ENCODE assay signal across 24 cellular contexts in the genomic region with DNA sequence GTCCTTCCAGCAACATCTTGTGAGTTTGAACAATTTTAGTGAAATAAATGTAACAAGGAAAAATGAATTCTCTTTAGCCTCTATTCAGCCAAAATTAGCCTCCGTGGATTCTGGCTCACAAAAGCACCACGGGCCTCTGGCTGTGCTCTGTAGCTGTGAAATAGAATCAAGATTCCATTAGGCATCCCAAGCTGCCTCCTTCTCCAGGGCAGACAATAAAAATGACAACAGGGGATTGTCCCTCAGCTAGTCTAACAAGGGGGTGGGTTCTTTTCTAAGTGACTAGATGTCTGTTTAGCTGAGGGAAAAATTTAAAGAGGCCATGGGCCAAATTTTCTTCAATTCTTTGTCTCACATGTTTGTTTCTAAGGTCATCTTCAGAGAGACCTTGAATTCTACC.
"Had no signal": no experiment of that assay in that cellular context is flagged by ENCODE, and none has a peak within 500 bp of the region (broad histone marks: within the 10 kb centered on the region; RNA-seq: fewer than 3 reads in every experiment).

No MANE protein-coding gene starts in this region.

- H3K27ac ChIP-seq: coronary artery, epithelial cell of prostate, esophagus muscularis mucosa, gastrocnemius medialis, left lung, lower lobe of right lung, neutrophil, psoas muscle, sigmoid colon, skin epidermis, testis, tibial nerve, upper lobe of right lung, vagina had no signal

- H3K27ac Mint-ChIP-seq: immature natural killer cell; memory B cell; mesothelial cell of epicardium; natural killer cell; stimulated activated naive B cell treated with anti-CD40 and anti-IgM and Interleukin-4, amounts not matched to agents 10 μg/mL and 1 μg/mL and 100 μg/mL, for 72 hours; stimulated activated naive CD8-positive, alpha-beta T cell treated with anti-CD3 and anti-CD28 coated beads, Interleukin-15, amount 100 ng/mL, for 72 hours had no signal

- H3K4me1 Mint-ChIP-seq: immature natural killer cell; memory B cell; mesothelial cell of epicardium; natural killer cell; stimulated activated naive B cell treated with anti-CD40 and anti-IgM and Interleukin-4, amounts not matched to agents 10 μg/mL and 1 μg/mL and 100 μg/mL, for 72 hours; stimulated activated naive CD8-positive, alpha-beta T cell treated with anti-CD3 and anti-CD28 coated beads, Interleukin-15, amount 100 ng/mL, for 72 hours had no signal

- H3K36me3 ChIP-seq: esophagus muscularis mucosa, gastrocnemius medialis, left lung, lower lobe of right lung, neutrophil, sigmoid colon, tibial nerve, upper lobe of right lung, vagina had no signal

- H3K27me3 Mint-ChIP-seq: memory B cell; stimulated activated naive B cell treated with anti-CD40 and anti-IgM and Interleukin-4, amounts not matched to agents 10 μg/mL and 1 μg/mL and 100 μg/mL, for 72 hours; stimulated activated naive CD8-positive, alpha-beta T cell treated with anti-CD3 and anti-CD28 coated beads, Interleukin-15, amount 100 ng/mL, for 72 hours had no signal

- H3K4me3 ChIP-seq: coronary artery, esophagus muscularis mucosa, gastrocnemius medialis, left lung, lower lobe of right lung, psoas muscle, sigmoid colon, skin epidermis, testis, tibial nerve, upper lobe of right lung, vagina had no signal

- H3K27me3 ChIP-seq: esophagus muscularis mucosa, gastrocnemius medialis, left lung, neutrophil, sigmoid colon, testis, tibial nerve, upper lobe of right lung, vagina had no signal

- H3K4me1 ChIP-seq: esophagus muscularis mucosa, gastrocnemius medialis, left lung, lower lobe of right lung, psoas muscle, sigmoid colon, testis, tibial nerve, upper lobe of right lung, vagina had no signal

- H3K36me3 Mint-ChIP-seq: immature natural killer cell; memory B cell; mesothelial cell of epicardium; natural killer cell; stimulated activated naive B cell treated with anti-CD40 and anti-IgM and Interleukin-4, amounts not matched to agents 10 μg/mL and 1 μg/mL and 100 μg/mL, for 72 hours had no signal

- H3K9me3 ChIP-seq: esophagus muscularis mucosa, gastrocnemius medialis, left lung, lower lobe of right lung, neutrophil, psoas muscle, sigmoid colon, testis, tibial nerve, upper lobe of right lung, vagina had no signal

- DNase-seq: effector memory CD4-positive, alpha-beta T cell; gastrocnemius medialis; glutamatergic neuron; immature natural killer cell; left lung; lower lobe of right lung; natural killer cell; psoas muscle; sigmoid colon; stimulated activated CD4-positive, alpha-beta T cell treated with anti-CD3 and anti-CD28 coated beads, Interleukin-2, amount 100 ng/mL, for 24 hours; stimulated activated CD4-positive, alpha-beta T cell treated with anti-CD3 and anti-CD28 coated beads, Interleukin-4, amount 100 ng/mL, for 4 hours; stimulated activated naive B cell treated with anti-CD40 and anti-IgM and Interleukin-4, amounts not matched to agents 10 μg/mL and 1 μg/mL and 100 μg/mL, for 72 hours; stimulated activated naive CD8-positive, alpha-beta T cell treated with anti-CD3 and anti-CD28 coated beads, Interleukin-15, amount 100 ng/mL, for 72 hours; testis; upper lobe of right lung had no signal

- ATAC-seq: gastrocnemius medialis; left lung; lower lobe of right lung; natural killer cell; psoas muscle; stimulated activated naive B cell treated with anti-CD40 and anti-IgM and Interleukin-4, amounts not matched to agents 10 μg/mL and 1 μg/mL and 100 μg/mL, for 72 hours; stimulated activated naive CD8-positive, alpha-beta T cell treated with anti-CD3 and anti-CD28 coated beads, Interleukin-15, amount 100 ng/mL, for 72 hours; upper lobe of right lung had no signal

- H3K4me3 Mint-ChIP-seq: immature natural killer cell; memory B cell; mesothelial cell of epicardium; natural killer cell; stimulated activated naive B cell treated with anti-CD40 and anti-IgM and Interleukin-4, amounts not matched to agents 10 μg/mL and 1 μg/mL and 100 μg/mL, for 72 hours; stimulated activated naive CD8-positive, alpha-beta T cell treated with anti-CD3 and anti-CD28 coated beads, Interleukin-15, amount 100 ng/mL, for 72 hours had no signal

- H3K9me3 Mint-ChIP-seq: memory B cell; mesothelial cell of epicardium; stimulated activated naive B cell treated with anti-CD40 and anti-IgM and Interleukin-4, amounts not matched to agents 10 μg/mL and 1 μg/mL and 100 μg/mL, for 72 hours; stimulated activated naive CD8-positive, alpha-beta T cell treated with anti-CD3 and anti-CD28 coated beads, Interleukin-15, amount 100 ng/mL, for 72 hours had no signal
